10 cellular contexts compared by ENCODE assay signal in genomic region chr11:59801981-59802638, GRCh38. TPM values are rescaled to one million over a fixed set of nuclear protein-coding genes. Genes with fewer than 3 reads are reported as not detected.
A peak's percentile ranks its signal among the peaks of the same experiment; 100 is the strongest.
DNase-seq lines count a peak whose midpoint lies in the region; ATAC-seq and TF ChIP-seq lines count a peak whose summit lies in the region.
"Had no signal": no experiment of that assay in that cellular context is flagged by ENCODE, and none has a peak within 500 bp of the region (broad histone marks: within the 10 kb centered on the region; RNA-seq: fewer than 3 reads in every experiment).

No MANE protein-coding gene starts in this region.

- ATAC-seq in activated T-cell treated with anti-CD3 and anti-CD28 coated beads, Interleukin-2, amount 50 U/mL, for 72 hours (replicated peaks in 1 of 2): peak; percentile 37 to 42
- no peak for ATAC-seq in activated T-cell treated with anti-CD3 and anti-CD28 coated beads, Interleukin-2, amount 50 U/mL, for 4 hours
- peak; percentile 34 for ATAC-seq in activated CD8-positive, alpha-beta T cell treated with anti-CD3 and anti-CD28 coated beads for 36 hours
- no peak for ATAC-seq in CD8-positive, alpha-beta T cell
- no peak for ATAC-seq in HG03108 (IDR thresholded peaks at IDR 0.05; ENCODE audit: unreplicated experiment)
- no peak for ATAC-seq in omental fat pad (ENCODE audit: low FRiP score)

- H3K4me1 ChIP-seq in vagina: no peaks in the 10 kb centered on the region
- H3K4me1 ChIP-seq in CD8-positive, alpha-beta T cell (ENCODE audit: insufficient read depth, low read length): no peaks in the 10 kb centered on the region
- H3K4me1 ChIP-seq: SJCRH30 had no signal

- TF ChIP-seq POLR2A in vagina (IDR thresholded peaks at IDR 0.05): no peak

- CTCF ChIA-PET in activated CD8-positive, alpha-beta T cell treated with anti-CD3 and anti-CD28 coated beads for 36 hours (lab: Charles Lee): interaction anchor here (0.6 to 5.2 kb wide), 13 partner anchors 8 to 265 kb away, joined by 3 to 92 read pairs (median 5); partner anchors contain the start of genes MRPL16 and STX3
- CTCF ChIA-PET in CD8-positive, alpha-beta T cell (lab: Charles Lee): interaction anchor here (0.7 to 9.4 kb wide), 16 partner anchors 8 to 265 kb away, joined by 3 to 177 read pairs (median 4); partner anchors contain the start of genes MRPL16 and STX3

- TF ChIP-seq CTCF in activated CD8-positive, alpha-beta T cell treated with anti-CD3 and anti-CD28 coated beads for 36 hours (IDR thresholded peaks at IDR 0.05): no peak
- TF ChIP-seq CTCF in vagina (IDR thresholded peaks at IDR 0.05) (no peak), omental fat pad (IDR thresholded peaks at IDR 0.05) (no peak)
- TF ChIP-seq CTCF in CD8-positive, alpha-beta T cell (IDR thresholded peaks at IDR 0.05): no peak

- H3K27ac Mint-ChIP-seq in activated T-cell treated with anti-CD3 and anti-CD28 coated beads, Interleukin-2, amount 50 U/mL, for 72 hours: no peak overlapping the region
- no peak overlapping the region for H3K27ac Mint-ChIP-seq in activated CD8-positive, alpha-beta T cell treated with anti-CD3 and anti-CD28 coated beads for 36 hours
- no peak overlapping the region for H3K27ac Mint-ChIP-seq in CD8-positive, alpha-beta T cell

- intact Hi-C loops in activated CD8-positive, alpha-beta T cell treated with anti-CD3 and anti-CD28 coated beads for 36 hours (cut with micrococcal nuclease): loop anchor here (1.0 to 10.0 kb wide), 3 partner anchors 48 to 257 kb away; no protein-coding TSS in a partner anchor
- intact Hi-C loops in vagina (cut with DNase I): loop anchor here (2.0 to 10.0 kb wide), 2 partner anchors 47 to 127 kb away; partner anchors contain the start of gene STX3
- intact Hi-C loops in CD8-positive, alpha-beta T cell (cut with DNase I, micrococcal nuclease): loop anchor here (1.0 to 10.0 kb wide), 4 partner anchors 48 to 627 kb away; partner anchors contain the start of gene DTX4 (in 1 of the 2)

- peaks cover 3 to 7% of the 10 kb centered on the region in 2 donors for H3K36me3 Mint-ChIP-seq in activated T-cell treated with anti-CD3 and anti-CD28 coated beads, Interleukin-2, amount 50 U/mL, for 72 hours (ENCODE audit: insufficient read depth in 2 of 2)
- peaks cover 15% of the 10 kb centered on the region for H3K36me3 Mint-ChIP-seq in activated T-cell treated with anti-CD3 and anti-CD28 coated beads, Interleukin-2, amount 50 U/mL, for 4 hours (ENCODE audit: insufficient read depth)
- H3K36me3 Mint-ChIP-seq in activated CD8-positive, alpha-beta T cell treated with anti-CD3 and anti-CD28 coated beads for 36 hours (ENCODE audit: low read depth): peaks cover 14% of the 10 kb centered on the region
- H3K36me3 Mint-ChIP-seq in CD8-positive, alpha-beta T cell: peaks cover 26% of the 10 kb centered on the region

- H3K9me3 Mint-ChIP-seq in activated T-cell treated with anti-CD3 and anti-CD28 coated beads, Interleukin-2, amount 50 U/mL, for 72 hours: no peaks in the 10 kb centered on the region
- no peaks in the 10 kb centered on the region for H3K9me3 Mint-ChIP-seq in activated T-cell treated with anti-CD3 and anti-CD28 coated beads, Interleukin-2, amount 50 U/mL, for 4 hours
- H3K9me3 Mint-ChIP-seq in activated CD8-positive, alpha-beta T cell treated with anti-CD3 and anti-CD28 coated beads for 36 hours: no peaks in the 10 kb centered on the region
- H3K9me3 Mint-ChIP-seq in CD8-positive, alpha-beta T cell: no peaks in the 10 kb centered on the region

- no peaks in the 10 kb centered on the region for H3K27me3 Mint-ChIP-seq in activated T-cell treated with anti-CD3 and anti-CD28 coated beads, Interleukin-2, amount 50 U/mL, for 72 hours (ENCODE audit: low read depth)
- no peaks in the 10 kb centered on the region for H3K27me3 Mint-ChIP-seq in activated T-cell treated with anti-CD3 and anti-CD28 coated beads, Interleukin-2, amount 50 U/mL, for 4 hours (ENCODE audit: low read depth)
- H3K27me3 Mint-ChIP-seq in activated CD8-positive, alpha-beta T cell treated with anti-CD3 and anti-CD28 coated beads for 36 hours: no peaks in the 10 kb centered on the region
- no peaks in the 10 kb centered on the region for H3K27me3 Mint-ChIP-seq in CD8-positive, alpha-beta T cell (ENCODE audit: low read depth)

- peak overlapping the region; percentile 4 for H3K27ac ChIP-seq in vagina
- no peak overlapping the region for H3K27ac ChIP-seq in CD8-positive, alpha-beta T cell (ENCODE audit: low read depth, low read length)
- H3K27ac ChIP-seq: SJCRH30 had no signal

- no peak overlapping the region for H3K4me3 ChIP-seq in vagina
- H3K4me3 ChIP-seq in CD8-positive, alpha-beta T cell (ENCODE audit: low read depth, low read length): no peak overlapping the region
- H3K4me3 ChIP-seq: SJCRH30 had no signal

- POLR2A ChIA-PET in activated CD8-positive, alpha-beta T cell treated with anti-CD3 and anti-CD28 coated beads for 36 hours (lab: Charles Lee): interaction anchor here (1.0 to 1.3 kb wide), 2 partner anchors 8 to 24 kb away, joined by 4 to 5 read pairs; partner anchors contain the start of gene MRPL16
- POLR2A ChIA-PET in CD8-positive, alpha-beta T cell (lab: Charles Lee): interaction anchor here (1.1 to 2.2 kb wide), 2 partner anchors 8 to 47 kb away, joined by 8 to 11 read pairs; partner anchors contain the start of genes MRPL16 and STX3

- no peak for DNase-seq in activated T-cell treated with anti-CD3 and anti-CD28 coated beads, Interleukin-2, amount 50 U/mL, for 72 hours
- DNase-seq in activated T-cell treated with anti-CD3 and anti-CD28 coated beads, Interleukin-2, amount 50 U/mL, for 4 hours: no peak
- no peak for DNase-seq in activated CD8-positive, alpha-beta T cell treated with anti-CD3 and anti-CD28 coated beads for 36 hours
- DNase-seq in iris pigment epithelial cell (ENCODE audit: low read depth): peak; percentile 42
- DNase-seq in vagina (ENCODE audit: extremely low spot score in 2 of 2): no peak
- no peak for DNase-seq in CD8-positive, alpha-beta T cell
- DNase-seq in omental fat pad (ENCODE audit: low spot score): no peak
- DNase-seq: DMS79 had no signal

- H3K27me3 ChIP-seq in vagina: no peaks in the 10 kb centered on the region
- no peaks in the 10 kb centered on the region for H3K27me3 ChIP-seq in CD8-positive, alpha-beta T cell (ENCODE audit: insufficient read depth, low read length)
- H3K27me3 ChIP-seq: SJCRH30 had no signal

- H3K36me3 ChIP-seq in vagina: peaks cover 0 to 49% of the 10 kb centered on the region in 2 donors
- H3K36me3 ChIP-seq in CD8-positive, alpha-beta T cell (ENCODE audit: insufficient read depth, low read length): peaks cover 15% of the 10 kb centered on the region

- H3K9me3 ChIP-seq in vagina: no peaks in the 10 kb centered on the region
- no peaks in the 10 kb centered on the region for H3K9me3 ChIP-seq in CD8-positive, alpha-beta T cell (ENCODE audit: low read length)
- H3K9me3 ChIP-seq: SJCRH30 had no signal

- no peaks in the 10 kb centered on the region for H3K4me1 Mint-ChIP-seq in activated T-cell treated with anti-CD3 and anti-CD28 coated beads, Interleukin-2, amount 50 U/mL, for 72 hours (ENCODE audit: low read depth)
- H3K4me1 Mint-ChIP-seq in activated T-cell treated with anti-CD3 and anti-CD28 coated beads, Interleukin-2, amount 50 U/mL, for 4 hours (ENCODE audit: low read depth): no peaks in the 10 kb centered on the region
- no peaks in the 10 kb centered on the region for H3K4me1 Mint-ChIP-seq in activated CD8-positive, alpha-beta T cell treated with anti-CD3 and anti-CD28 coated beads for 36 hours (ENCODE audit: low read depth)
- no peaks in the 10 kb centered on the region for H3K4me1 Mint-ChIP-seq in CD8-positive, alpha-beta T cell (ENCODE audit: low read depth)

- H3K4me3 Mint-ChIP-seq in activated T-cell treated with anti-CD3 and anti-CD28 coated beads, Interleukin-2, amount 50 U/mL, for 72 hours: no peak overlapping the region
- no peak overlapping the region for H3K4me3 Mint-ChIP-seq in activated T-cell treated with anti-CD3 and anti-CD28 coated beads, Interleukin-2, amount 50 U/mL, for 4 hours
- H3K4me3 Mint-ChIP-seq in activated CD8-positive, alpha-beta T cell treated with anti-CD3 and anti-CD28 coated beads for 36 hours: no peak overlapping the region
- no peak overlapping the region for H3K4me3 Mint-ChIP-seq in CD8-positive, alpha-beta T cell

RNA-seq across cellular contexts. Expression of gene MRPL16, which starts 8.5 kb away (rescaled TPM):
- total RNA-seq in activated T-cell treated with anti-CD3 and anti-CD28 coated beads, Interleukin-2, amount 50 U/mL, for 72 hours: 10 to 100 TPM; 53.8 to 58.0 TPM
- total RNA-seq in activated T-cell treated with anti-CD3 and anti-CD28 coated beads, Interleukin-2, amount 50 U/mL, for 4 hours: 10 to 100 TPM; 80.3 to 89.6 (median 81.2) TPM
- 10 to 100 TPM; 76.4 to 78.7 TPM for total RNA-seq in activated CD8-positive, alpha-beta T cell treated with anti-CD3 and anti-CD28 coated beads for 36 hours
- total RNA-seq in vagina (38.3 TPM), omental fat pad (10 to 100 TPM; 28.1 to 50.9 (median 38.3) TPM)
- 10 to 100 TPM; 26.5 to 27.8 TPM for total RNA-seq in CD8-positive, alpha-beta T cell

RNA-seq across cellular contexts. Expression of gene CBLIF, which starts 43.2 kb away (rescaled TPM):
- total RNA-seq in activated T-cell treated with anti-CD3 and anti-CD28 coated beads, Interleukin-2, amount 50 U/mL, for 72 hours: not detected
- total RNA-seq in activated T-cell treated with anti-CD3 and anti-CD28 coated beads, Interleukin-2, amount 50 U/mL, for 4 hours: not detected
- not detected for total RNA-seq in activated CD8-positive, alpha-beta T cell treated with anti-CD3 and anti-CD28 coated beads for 36 hours
- total RNA-seq in vagina (not detected), omental fat pad (not detected)
- not detected for total RNA-seq in CD8-positive, alpha-beta T cell
- total RNA-seq: SJCRH30 had no signal

RNA-seq across cellular contexts. Expression of gene STX3, which starts 46.9 kb away (rescaled TPM):
- total RNA-seq in activated T-cell treated with anti-CD3 and anti-CD28 coated beads, Interleukin-2, amount 50 U/mL, for 72 hours: 10 to 100 TPM in 1 of 2 donors, 1 to 10 TPM in 1; 6.9 to 12.9 TPM
- 1 to 10 TPM; 5.6 to 6.3 (median 5.6) TPM for total RNA-seq in activated T-cell treated with anti-CD3 and anti-CD28 coated beads, Interleukin-2, amount 50 U/mL, for 4 hours
- total RNA-seq in activated CD8-positive, alpha-beta T cell treated with anti-CD3 and anti-CD28 coated beads for 36 hours: 1 to 10 TPM; 8.3 to 9.5 TPM
- total RNA-seq in vagina (39.8 TPM), omental fat pad (10 to 100 TPM; 19.9 to 37.4 (median 31.9) TPM)
- total RNA-seq in CD8-positive, alpha-beta T cell: 1 to 10 TPM; 2.8 to 3.9 TPM

Comparison
In these comparisons a context has a peak if more than half of its experiments do, and no peak if none do; other contexts are left out.
1. ATAC-seq: peak in activated T-cell treated with anti-CD3 and anti-CD28 coated beads, Interleukin-2, amount 50 U/mL, for 72 hours (2 of 2) and activated CD8-positive, alpha-beta T cell treated with anti-CD3 and anti-CD28 coated beads for 36 hours (single experiment); none in activated T-cell treated with anti-CD3 and anti-CD28 coated beads, Interleukin-2, amount 50 U/mL, for 4 hours (0 of 2), CD8-positive, alpha-beta T cell (single experiment), HG03108 (single experiment) and omental fat pad (single experiment).